Comparison of ENCODE assay signal across 1 cellular context in the genomic region with DNA sequence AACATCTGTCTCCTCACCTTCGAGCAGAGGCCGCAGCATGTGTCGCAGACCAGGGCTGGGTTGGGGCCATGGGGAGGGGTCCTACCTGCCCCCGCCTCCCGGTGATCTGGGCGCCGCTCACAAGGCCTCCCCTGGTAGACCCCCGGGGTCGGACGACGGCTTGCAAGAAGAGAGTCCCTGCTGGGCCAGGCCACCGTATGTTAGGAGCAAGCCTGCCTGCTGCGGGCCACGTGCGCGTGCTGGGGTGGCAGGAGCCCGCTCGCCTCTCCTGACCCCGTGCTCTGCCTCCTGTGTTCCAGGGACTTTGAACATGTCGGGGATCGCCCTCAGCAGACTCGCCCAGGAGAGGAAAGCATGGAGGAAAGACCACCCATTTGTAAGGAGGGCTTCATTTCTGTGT.
TF ChIP-seq lines count a peak whose summit lies in the region.

No MANE protein-coding gene starts in this region.

TF ChIP-seq in K562, 482 proteins besides CTCF, POLR2A, EP300 and RAD21:
- TF ChIP-seq, protein P1, sequence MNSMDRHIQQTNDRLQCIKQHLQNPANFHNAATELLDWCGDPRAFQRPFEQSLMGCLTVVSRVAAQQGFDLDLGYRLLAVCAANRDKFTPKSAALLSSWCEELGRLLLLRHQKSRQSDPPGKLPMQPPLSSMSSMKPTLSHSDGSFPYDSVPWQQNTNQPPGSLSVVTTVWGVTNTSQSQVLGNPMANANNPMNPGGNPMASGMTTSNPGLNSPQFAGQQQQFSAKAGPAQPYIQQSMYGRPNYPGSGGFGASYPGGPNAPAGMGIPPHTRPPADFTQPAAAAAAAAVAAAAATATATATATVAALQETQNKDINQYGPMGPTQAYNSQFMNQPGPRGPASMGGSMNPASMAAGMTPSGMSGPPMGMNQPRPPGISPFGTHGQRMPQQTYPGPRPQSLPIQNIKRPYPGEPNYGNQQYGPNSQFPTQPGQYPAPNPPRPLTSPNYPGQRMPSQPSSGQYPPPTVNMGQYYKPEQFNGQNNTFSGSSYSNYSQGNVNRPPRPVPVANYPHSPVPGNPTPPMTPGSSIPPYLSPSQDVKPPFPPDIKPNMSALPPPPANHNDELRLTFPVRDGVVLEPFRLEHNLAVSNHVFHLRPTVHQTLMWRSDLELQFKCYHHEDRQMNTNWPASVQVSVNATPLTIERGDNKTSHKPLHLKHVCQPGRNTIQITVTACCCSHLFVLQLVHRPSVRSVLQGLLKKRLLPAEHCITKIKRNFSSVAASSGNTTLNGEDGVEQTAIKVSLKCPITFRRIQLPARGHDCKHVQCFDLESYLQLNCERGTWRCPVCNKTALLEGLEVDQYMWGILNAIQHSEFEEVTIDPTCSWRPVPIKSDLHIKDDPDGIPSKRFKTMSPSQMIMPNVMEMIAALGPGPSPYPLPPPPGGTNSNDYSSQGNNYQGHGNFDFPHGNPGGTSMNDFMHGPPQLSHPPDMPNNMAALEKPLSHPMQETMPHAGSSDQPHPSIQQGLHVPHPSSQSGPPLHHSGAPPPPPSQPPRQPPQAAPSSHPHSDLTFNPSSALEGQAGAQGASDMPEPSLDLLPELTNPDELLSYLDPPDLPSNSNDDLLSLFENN (IDR thresholded peaks at IDR 0.05; ENCODE audit: low read depth in 2 of 2, low read length in 2 of 2): no peak
- TF ChIP-seq RBM22 (IDR thresholded peaks at IDR 0.05; ENCODE audit: low read depth, low read length, poor library complexity, severe bottlenecking) (peak; percentile 11), POLR2G (IDR thresholded peaks at IDR 0.05; ENCODE audit: low read depth, low read length) (0 out of 2 replicates have a peak, but pooled peaks have one; percentile 21), KDM4B (IDR thresholded peaks at IDR 0.05; ENCODE audit: borderline replicate concordance in 2 of 2, low read depth in 1 of 2) (no peak)
